ENCODE assay signal across 2 cellular contexts in genomic region chr21:41907496-41908258, GRCh38.
TF ChIP-seq lines count a peak whose summit lies in the region.

No MANE protein-coding gene starts in this region.

TF ChIP-seq in liver, 16 proteins besides CTCF, POLR2A, EP300 and RAD21:
- TF ChIP-seq HNF4G (IDR thresholded peaks at IDR 0.05) (no peak), YY1 (IDR thresholded peaks at IDR 0.05) (no peak), FOXA1 (IDR thresholded peaks at IDR 0.05) (no peak), RXRA (IDR thresholded peaks at IDR 0.05) (peak; percentile 75 to 80)
- TF ChIP-seq, protein P1, sequence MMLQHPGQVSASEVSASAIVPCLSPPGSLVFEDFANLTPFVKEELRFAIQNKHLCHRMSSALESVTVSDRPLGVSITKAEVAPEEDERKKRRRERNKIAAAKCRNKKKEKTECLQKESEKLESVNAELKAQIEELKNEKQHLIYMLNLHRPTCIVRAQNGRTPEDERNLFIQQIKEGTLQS (IDR thresholded peaks at IDR 0.05) = no peak
- TF ChIP-seq, protein P2, sequence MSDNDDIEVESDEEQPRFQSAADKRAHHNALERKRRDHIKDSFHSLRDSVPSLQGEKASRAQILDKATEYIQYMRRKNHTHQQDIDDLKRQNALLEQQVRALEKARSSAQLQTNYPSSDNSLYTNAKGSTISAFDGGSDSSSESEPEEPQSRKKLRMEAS (IDR thresholded peaks at IDR 0.05) = no peak

TF ChIP-seq in HepG2, 621 proteins besides CTCF, POLR2A, EP300 and RAD21:
- TF ChIP-seq KLF12 (CRISPR knock-in tag; IDR thresholded peaks at IDR 0.05; ENCODE audit: borderline replicate concordance) (no peak), ZFP1 (CRISPR knock-in tag; IDR thresholded peaks at IDR 0.05) (no peak), ESRRA (CRISPR knock-in tag; IDR thresholded peaks at IDR 0.05; ENCODE audit: low read depth) (no peak), PAXIP1 (CRISPR knock-in tag; conservative IDR thresholded peaks at IDR 0.05) (no peak), SALL1 (CRISPR knock-in tag; IDR thresholded peaks at IDR 0.05) (no peak)
TF ChIP-seq in HepG2: peak in this region for 0.
